10 cellular contexts compared by ENCODE assay signal in the genomic region with DNA sequence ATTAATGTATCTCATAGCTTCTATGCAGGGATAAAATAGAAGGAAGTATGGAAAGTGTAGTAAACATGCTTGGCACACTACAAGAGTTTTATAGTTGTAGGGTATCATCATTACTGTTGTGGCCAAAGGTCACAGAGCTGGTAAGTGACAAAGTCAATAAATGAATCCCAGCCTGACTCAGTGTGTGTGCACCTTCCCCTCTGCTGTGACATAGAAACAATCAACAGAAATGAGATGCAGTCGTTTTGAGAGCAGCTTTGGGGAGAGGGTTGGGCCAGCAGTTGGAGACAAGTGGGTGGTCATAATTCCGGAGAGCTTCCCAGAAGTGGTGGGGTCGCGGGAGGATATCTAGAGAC.
DNase-seq lines count a peak whose midpoint lies in the region.
"Had no signal": no experiment of that assay in that cellular context is flagged by ENCODE, and none has a peak within 500 bp of the region (broad histone marks: within the 10 kb centered on the region; RNA-seq: fewer than 3 reads in every experiment).

No MANE protein-coding gene starts in this region.

- no peak overlapping the region for H3K23ac ChIP-seq in mesendoderm (ENCODE audit: low read length)

- no peak overlapping the region for H3K4me2 ChIP-seq in mesendoderm (ENCODE audit: low read length)

- WGBS in mesendoderm (ENCODE audit: extremely low coverage, insufficient coverage, low lambda C conversion rate), result no CpG with 5 or more reads among the region's 4 CpGs

- H3K4me1 ChIP-seq in mesendoderm (ENCODE audit: control insufficient read depth, low read depth, low read length), result no peaks in the 10 kb centered on the region

- no peak overlapping the region for H3K18ac ChIP-seq in mesendoderm (ENCODE audit: low read length)

- no peaks in the 10 kb centered on the region for H3K27me3 ChIP-seq in mesendoderm (ENCODE audit: insufficient read depth, low read length, poor library complexity)

- H3K36me3 ChIP-seq in mesendoderm (ENCODE audit: control insufficient read depth, insufficient read depth, low read length), result no peaks in the 10 kb centered on the region

- H2AK5ac ChIP-seq in mesendoderm (ENCODE audit: low read length), result no peak overlapping the region

- peaks cover 22% of the 10 kb centered on the region for H3K4me1 Mint-ChIP-seq in activated T-helper 2 cell treated with anti-CD3 and anti-CD28 coated beads, Interferon-gamma antibody, Interleukin-2, Interleukin-4, amounts not matched to agents 10 μg/mL and 5 μg/mL and 100 μg/mL, durations not matched to agents 14 hours and 24 hours and 36 hours (ENCODE audit: low read depth)

- H3K4ac ChIP-seq in mesendoderm (ENCODE audit: low read depth, low read length), result no peak overlapping the region

- intact Hi-C loops in activated T-helper 2 cell treated with anti-CD3 and anti-CD28 coated beads, Interferon-gamma antibody, Interleukin-2, Interleukin-4, amounts not matched to agents 10 μg/mL and 5 μg/mL and 100 μg/mL, durations not matched to agents 14 hours and 24 hours and 36 hours (cut with micrococcal nuclease), result no loop called here

- no peak overlapping the region for H2BK5ac ChIP-seq in mesendoderm (ENCODE audit: low read length)

- H3K56ac ChIP-seq in mesendoderm (ENCODE audit: low read length), result peak overlapping the region; percentile 30

- H3K36me3 Mint-ChIP-seq in activated T-helper 2 cell treated with anti-CD3 and anti-CD28 coated beads, Interferon-gamma antibody, Interleukin-2, Interleukin-4, amounts not matched to agents 10 μg/mL and 5 μg/mL and 100 μg/mL, durations not matched to agents 14 hours and 24 hours and 36 hours (ENCODE audit: low read depth), result no peaks in the 10 kb centered on the region

- H3K27me3 Mint-ChIP-seq in activated T-helper 2 cell treated with anti-CD3 and anti-CD28 coated beads, Interferon-gamma antibody, Interleukin-2, Interleukin-4, amounts not matched to agents 10 μg/mL and 5 μg/mL and 100 μg/mL, durations not matched to agents 14 hours and 24 hours and 36 hours (ENCODE audit: low read depth), result no peaks in the 10 kb centered on the region

- no peak overlapping the region for H3K4me3 ChIP-seq in mesendoderm (ENCODE audit: low read length)

- no peak overlapping the region for H3K4me3 Mint-ChIP-seq in activated T-helper 2 cell treated with anti-CD3 and anti-CD28 coated beads, Interferon-gamma antibody, Interleukin-2, Interleukin-4, amounts not matched to agents 10 μg/mL and 5 μg/mL and 100 μg/mL, durations not matched to agents 14 hours and 24 hours and 36 hours (ENCODE audit: low read depth)
- H3K4me3 Mint-ChIP-seq: T-helper 1 cell treated with Interleukin-12 subunit alpha and Interleukin-12 subunit beta and Interleukin-4 antibody, amounts not matched to agents 30 μg/mL and 1 μg/mL, for 36 hours had no signal

- no peak overlapping the region for H4K8ac ChIP-seq in mesendoderm (ENCODE audit: low read depth, low read length)

- DNase-seq in NCI-H748 treated with DMSO at 0.1 percent for 48 hours (lab: John Stamatoyannopoulos, UW) (peak; percentile 91), NCI-H748 (lab: John Stamatoyannopoulos, UW; ENCODE audit: unreplicated experiment) (no peak), mesendoderm (no peak), OCI-M2 (lab: John Stamatoyannopoulos, UW; ENCODE audit: unreplicated experiment) (no peak), NOMO-1 treated with dmso at 0.1 percent for 144 hours (lab: John Stamatoyannopoulos, UW; ENCODE audit: unreplicated experiment) (no peak)
- DNase-seq in activated T-helper 2 cell treated with anti-CD3 and anti-CD28 coated beads, Interferon-gamma antibody, Interleukin-2, Interleukin-4, amounts not matched to agents 10 μg/mL and 5 μg/mL and 100 μg/mL, durations not matched to agents 14 hours and 24 hours and 36 hours (ENCODE audit: low spot score), result no peak
- no peak for DNase-seq in stimulated activated CD4-positive, alpha-beta T cell treated with anti-CD3 and anti-CD28 coated beads, Interleukin-2, amount 100 ng/mL, for 24 hours
- DNase-seq: effector CD4-positive, alpha-beta T cell had no signal

- no peak overlapping the region for H4K5ac ChIP-seq in mesendoderm (ENCODE audit: low read length)

- peaks cover 9% of the 10 kb centered on the region for H3K9me3 Mint-ChIP-seq in activated T-helper 2 cell treated with anti-CD3 and anti-CD28 coated beads, Interferon-gamma antibody, Interleukin-2, Interleukin-4, amounts not matched to agents 10 μg/mL and 5 μg/mL and 100 μg/mL, durations not matched to agents 14 hours and 24 hours and 36 hours
- H3K9me3 Mint-ChIP-seq: T-helper 1 cell treated with Interleukin-12 subunit alpha and Interleukin-12 subunit beta and Interleukin-4 antibody, amounts not matched to agents 30 μg/mL and 1 μg/mL, for 36 hours had no signal

- no peak overlapping the region for H2BK15ac ChIP-seq in mesendoderm (replicated peaks; ENCODE audit: low read depth)

- H3K79me1 ChIP-seq in mesendoderm (ENCODE audit: low read length), result no peaks in the 10 kb centered on the region

- no peak overlapping the region for H3K9ac ChIP-seq in mesendoderm (ENCODE audit: low read length)

- no peak overlapping the region for H2BK120ac ChIP-seq in mesendoderm (ENCODE audit: low read depth, low read length)

- H3K27ac Mint-ChIP-seq in activated T-helper 2 cell treated with anti-CD3 and anti-CD28 coated beads, Interferon-gamma antibody, Interleukin-2, Interleukin-4, amounts not matched to agents 10 μg/mL and 5 μg/mL and 100 μg/mL, durations not matched to agents 14 hours and 24 hours and 36 hours, result peak overlapping the region; percentile 81
- H3K27ac Mint-ChIP-seq: T-helper 1 cell treated with Interleukin-12 subunit alpha and Interleukin-12 subunit beta and Interleukin-4 antibody, amounts not matched to agents 30 μg/mL and 1 μg/mL, for 36 hours had no signal

- H3K27ac ChIP-seq in mesendoderm (ENCODE audit: low read depth, low read length) (no peak overlapping the region), temporal lobe (ENCODE audit: low read depth, low read length) (peak overlapping the region; percentile 99)

- H3K79me2 ChIP-seq in mesendoderm (ENCODE audit: control insufficient read depth, insufficient read depth, low read length), result no peaks in the 10 kb centered on the region
